In genomic region chr2:231413921-231414476, GRCh38 we compare ENCODE assay signal across 25 cellular contexts. TPM values are rescaled to one million over a fixed set of nuclear protein-coding genes. Genes with fewer than 3 reads are reported as not detected.
DNase-seq lines count a peak whose midpoint lies in the region; ATAC-seq, FAIRE-seq and TF ChIP-seq lines count a peak whose summit lies in the region.
"Had no signal": no experiment of that assay in that cellular context is flagged by ENCODE, and none has a peak within 500 bp of the region (broad histone marks: within the 10 kb centered on the region; RNA-seq: fewer than 3 reads in every experiment).

No MANE protein-coding gene starts in this region.

- TF ChIP-seq RAD21 in H1 (IDR thresholded peaks at IDR 0.05 in 1 of 2, conservative IDR thresholded peaks at IDR 0.05 in 1 of 2; ENCODE audit: low read depth in 2 of 2, low read length in 2 of 2), result no peak

- H2AFZ ChIP-seq in H1 (ENCODE audit: low read length), result no peak overlapping the region

- H2AK5ac ChIP-seq in H1 (ENCODE audit: low read depth, low read length) (no peak overlapping the region), mesendoderm (ENCODE audit: low read length) (no peak overlapping the region)

- no peak for TF ChIP-seq EP300 in H1 (IDR thresholded peaks at IDR 0.05; ENCODE audit: borderline replicate concordance in 1 of 2, low read depth in 2 of 2, low read length in 2 of 2)

- H3K9ac ChIP-seq in HUES64 (ENCODE audit: low read depth, low read length) (no peak overlapping the region), H1 (replicated peaks in 1 of 4; ENCODE audit: extremely low read depth in 1 of 4, low read depth in 3 of 4, low read length in 3 of 4) (no peak overlapping the region), mesendoderm (ENCODE audit: low read length) (peak overlapping the region; percentile 15)

- no peak overlapping the region for H3K14ac ChIP-seq in H1 (ENCODE audit: insufficient read length)

- POLR2A ChIA-PET in H1 (lab: Charles Lee; ENCODE audit: partially characterized antibody), result interaction anchor here (0.6 to 20.1 kb wide), 12 partner anchors 8 to 187 kb away, joined by 3 to 235 read pairs (median 4); partner anchors contain the start of gene NCL

- TF ChIP-seq CTCF in H1 (IDR thresholded peaks at IDR 0.05; ENCODE audit: control extremely low read depth in 1 of 3, insufficient read depth in 1 of 3, low read depth in 1 of 3, low read length in 3 of 3), result no peak

- H3K27ac ChIP-seq in HUES64 (ENCODE audit: low read depth, low read length) (peak overlapping the region; percentile 5; the same call in 1 of the 2 replicates), H1 (ENCODE audit: low read depth, low read length) (no peak overlapping the region), mesendoderm (ENCODE audit: low read depth, low read length) (no peak overlapping the region), small intestine (ENCODE audit: low read depth in 1 of 2, low read length in 1 of 2) (peak overlapping the region; percentile 68 to 84)
- H3K27ac ChIP-seq: epithelial cell of prostate, thyroid gland had no signal

- CTCF ChIA-PET in H1 (lab: Charles Lee; ENCODE audit: partially characterized antibody), result interaction anchor here (0.6 to 32.5 kb wide), 17 partner anchors 4 to 398 kb away, joined by 3 to 617 read pairs (median 7); partner anchors contain the start of gene B3GNT7

- H3K4me2 ChIP-seq in H1 (ENCODE audit: insufficient read depth in 1 of 2, low read depth in 2 of 2, low read length in 2 of 2), result peak overlapping the region; percentile 45 to 55; a peak in 3 of 4 replicates
- H3K4me2 ChIP-seq in mesendoderm (ENCODE audit: low read length), result no peak overlapping the region

- H3K27me3 ChIP-seq in HUES64 (ENCODE audit: insufficient read depth, low read length) (no peaks in the 10 kb centered on the region; the same call in 1 of the 2 replicates), H1 (replicated peaks in 1 of 4; ENCODE audit: control insufficient read depth in 3 of 4, extremely low read depth in 1 of 4, insufficient read depth in 3 of 4, low read length in 3 of 4) (no peaks in the 10 kb centered on the region), mesendoderm (ENCODE audit: insufficient read depth, low read length, poor library complexity) (no peaks in the 10 kb centered on the region), small intestine (ENCODE audit: control insufficient read depth in 2 of 2, insufficient read depth in 2 of 2, low read length in 2 of 2) (no peaks in the 10 kb centered on the region)
- H3K27me3 ChIP-seq: thyroid gland had no signal

- H3K9me3 ChIP-seq in HUES64 (ENCODE audit: insufficient read depth, low read depth, low read length), result no peaks in the 10 kb centered on the region
- H3K9me3 ChIP-seq in H1 (ENCODE audit: insufficient read depth in 2 of 2, low read depth in 1 of 2, low read length in 1 of 2), result no peaks in the 10 kb centered on the region; a peak in 1 of 4 replicates
- H3K9me3 ChIP-seq in small intestine (ENCODE audit: control insufficient read depth, low read depth), result peaks cover 2% of the 10 kb centered on the region
- H3K9me3 ChIP-seq: thyroid gland had no signal

- H3K4ac ChIP-seq in H1 (replicated peaks; ENCODE audit: insufficient read length, low read depth, low read length) (no peak overlapping the region), mesendoderm (ENCODE audit: low read depth, low read length) (no peak overlapping the region)

- FAIRE-seq in H1 (lab: Jason Lieb, UNC) (no peak), small intestine (lab: Jason Lieb, UNC) (no peak)
- FAIRE-seq: GM12892, RCC 7860 had no signal

- TF ChIP-seq POLR2A in H1 (IDR thresholded peaks at IDR 0.05; ENCODE audit: control extremely low read depth in 1 of 2, low read depth in 2 of 2, low read length in 2 of 2), result no peak

- H2BK15ac ChIP-seq in H1 (ENCODE audit: low read length), result no peak overlapping the region
- H2BK15ac ChIP-seq in mesendoderm (replicated peaks; ENCODE audit: low read depth), result no peak overlapping the region

- peak overlapping the region; percentile 9; the same call in 1 of the 2 replicates for H2BK20ac ChIP-seq in H1 (ENCODE audit: low read length)

- no peak overlapping the region for H3K18ac ChIP-seq in H1 (ENCODE audit: extremely low read depth, low read length)
- peak overlapping the region; percentile 4 for H3K18ac ChIP-seq in mesendoderm (ENCODE audit: low read length)

- no peaks in the 10 kb centered on the region; the same call in 1 of the 2 replicates for H3K23me2 ChIP-seq in H1 (ENCODE audit: low read depth, low read length)

- no peak for ATAC-seq in GM18511 (IDR thresholded peaks at IDR 0.05; ENCODE audit: unreplicated experiment)
- ATAC-seq: activated CD8-positive, alpha-beta T cell treated with anti-CD3 and anti-CD28 coated beads for 36 hours; activated naive CD8-positive, alpha-beta T cell treated with anti-CD3 and anti-CD28 coated beads, Interleukin-2, amount 50 U/mL, for 24 hours; left ventricle myocardium superior; stimulated activated naive CD8-positive, alpha-beta T cell treated with anti-CD3 and anti-CD28 coated beads, Interleukin-15, Interleukin-2, amounts not matched to agents 100 U/mL and 50 U/mL, for 24 hours had no signal

- H3K56ac ChIP-seq in H1 (replicated peaks; ENCODE audit: insufficient read length, low read depth, low read length), result no peak overlapping the region
- peak overlapping the region; percentile 8 for H3K56ac ChIP-seq in mesendoderm (ENCODE audit: low read length)

- H4K5ac ChIP-seq in H1 (ENCODE audit: insufficient read length, low read depth, low read length), result no peak overlapping the region
- no peak overlapping the region for H4K5ac ChIP-seq in mesendoderm (ENCODE audit: low read length)

- H2BK120ac ChIP-seq in H1 (replicated peaks; ENCODE audit: low read depth, low read length), result peak overlapping the region; percentile 22
- H2BK120ac ChIP-seq in mesendoderm (ENCODE audit: low read depth, low read length), result no peak overlapping the region

- H4K8ac ChIP-seq in H1 (ENCODE audit: extremely low read depth, insufficient read depth, low read length) (no peak overlapping the region), mesendoderm (ENCODE audit: low read depth, low read length) (no peak overlapping the region)

- no peak for DNase-seq in H1 (ENCODE audit: low read depth in 1 of 2, low spot score in 2 of 2)
- DNase-seq in mesendoderm, result no peak
- peak; percentile 95 for DNase-seq in small intestine
- no peak for DNase-seq in NCI-H510A treated with DMSO at 0.1 percent for 48 hours (lab: John Stamatoyannopoulos, UW)
- no peak for DNase-seq in iPS-NIHi7 (ENCODE audit: extremely low spot score)
- DNase-seq: activated CD4-positive, CD25-positive, alpha-beta regulatory T cell treated with anti-CD3 and anti-CD28 coated beads, Interleukin-2, amount 50 U/mL, for 72 hours; activated CD8-positive, alpha-beta T cell treated with anti-CD3 and anti-CD28 coated beads for 36 hours; activated effector memory CD4-positive, alpha-beta T cell treated with Interleukin-2 at 50 U/mL for 16 hours; activated naive CD8-positive, alpha-beta T cell treated with anti-CD3 and anti-CD28 coated beads, Interleukin-2, amount 50 U/mL, for 24 hours; CD4-positive, CD25-positive, alpha-beta regulatory T cell; cerebellar nuclear complex; EL; Kasumi-1; left ventricle myocardium superior; MV-4-11; NCI-H524; stimulated activated CD4-positive, alpha-beta T cell treated with anti-CD3 and anti-CD28 coated beads, Interleukin-4, amount 100 ng/mL, for 24 hours; stimulated activated naive CD8-positive, alpha-beta T cell treated with anti-CD3 and anti-CD28 coated beads, Interleukin-15, Interleukin-2, amounts not matched to agents 100 U/mL and 50 U/mL, for 24 hours; T-helper 1 cell; thyroid gland had no signal

- H3K4me3 ChIP-seq in HUES64 (ENCODE audit: low read length) (peak overlapping the region; percentile 9; the same call in 1 of the 2 replicates), H1 (ENCODE audit: extremely low read depth in 1 of 4, insufficient read depth in 2 of 4, low read depth in 3 of 4, low read length in 4 of 4) (no peak overlapping the region), mesendoderm (ENCODE audit: low read length) (no peak overlapping the region), small intestine (ENCODE audit: low read depth in 1 of 2, low read length in 2 of 2) (no peak overlapping the region)
- H3K4me3 ChIP-seq: thyroid gland had no signal

- H2BK5ac ChIP-seq in H1 (ENCODE audit: low read depth, low read length), result peak overlapping the region; percentile 12; the same call in 1 of the 2 replicates
- H2BK5ac ChIP-seq in mesendoderm (ENCODE audit: low read length), result no peak overlapping the region

- H3K4me1 ChIP-seq in HUES64 (ENCODE audit: insufficient read depth, low read length) (peaks cover 36% of the 10 kb centered on the region), H1 (replicated peaks in 1 of 4; ENCODE audit: control insufficient read depth in 3 of 4, insufficient read depth in 4 of 4, low read length in 3 of 4) (peaks cover 14 to 29% (median 20%) of the 10 kb centered on the region in 4 experiments), mesendoderm (ENCODE audit: control insufficient read depth, low read depth, low read length) (peaks cover 9% of the 10 kb centered on the region), small intestine (ENCODE audit: control insufficient read depth in 2 of 2, insufficient read depth in 1 of 2, low read depth in 1 of 2, low read length in 1 of 2) (peaks cover 0 to 5% of the 10 kb centered on the region in 2 donors)

- H4K20me1 ChIP-seq in H1 (replicated peaks in 1 of 2; ENCODE audit: control insufficient read depth in 1 of 2, insufficient read depth in 2 of 2, low read length in 2 of 2), result no peaks in the 10 kb centered on the region

- peak overlapping the region; percentile 40; the same call in 1 of the 2 replicates for H2BK12ac ChIP-seq in H1 (ENCODE audit: low read depth, low read length)

- H3K79me1 ChIP-seq in H1 (ENCODE audit: low read depth, low read length) (no peaks in the 10 kb centered on the region), mesendoderm (ENCODE audit: low read length) (no peaks in the 10 kb centered on the region)

- H3K23ac ChIP-seq in H1 (ENCODE audit: insufficient read length), result no peak overlapping the region
- H3K23ac ChIP-seq in mesendoderm (ENCODE audit: low read length), result no peak overlapping the region

- H3K36me3 ChIP-seq in HUES64 (ENCODE audit: insufficient read depth, low read length) (no peaks in the 10 kb centered on the region), H1 (ENCODE audit: control insufficient read depth in 2 of 4, insufficient read depth in 4 of 4, low read length in 3 of 4) (no peaks in the 10 kb centered on the region), mesendoderm (ENCODE audit: control insufficient read depth, insufficient read depth, low read length) (no peaks in the 10 kb centered on the region), small intestine (ENCODE audit: control insufficient read depth in 2 of 2, insufficient read depth in 2 of 2, low read length in 2 of 2) (no peaks in the 10 kb centered on the region)
- H3K36me3 ChIP-seq: thyroid gland had no signal

- WGBS in HUES64, result 45% methylated on average over 15 of the region's 15 CpGs
- 66% methylated on average over 15 of the region's 15 CpGs; no CpG with 5 or more reads in 1 of the 2 experiments for WGBS in H1 (ENCODE audit: extremely low coverage in 1 of 2, insufficient coverage in 1 of 2, insufficient read length in 1 of 2, insufficient replicate concordance in 2 of 2, low coverage in 1 of 2, low lambda C conversion rate in 2 of 2, missing lambda C conversion rate in 1 of 2), 2 experiments
- 100% methylated on average over 2 of the region's 15 CpGs for WGBS in mesendoderm (ENCODE audit: extremely low coverage, insufficient coverage, low lambda C conversion rate)
- WGBS in small intestine, 3 donors, result 12 to 55% (median 39%) methylated on average over 15 of the region's 15 CpGs

- H3K79me2 ChIP-seq in H1 (ENCODE audit: control insufficient read depth in 1 of 2, insufficient read depth in 2 of 2, low read length in 2 of 2) (no peaks in the 10 kb centered on the region), mesendoderm (ENCODE audit: control insufficient read depth, insufficient read depth, low read length) (no peaks in the 10 kb centered on the region)

- peak overlapping the region; percentile 63 for H4K91ac ChIP-seq in H1 (replicated peaks; ENCODE audit: insufficient read length, low read length)

RNA-seq across cellular contexts. Expression of gene B3GNT7, which starts 18.5 kb away (rescaled TPM):
- polyA plus RNA-seq in HUES64 (2013, experiment 1 of 2), result 45.2 TPM
- 45.4 TPM for polyA plus RNA-seq in HUES64 (2013, experiment 2 of 2)
- total RNA-seq in H1 (2021; fragmentation: NEBNext Ultra II Directional; extraction: Animal tissue kit (Norgen Biotek cat#: 25700)), result 72.5 and 73.1 TPM in 2 replicates
- polyA plus RNA-seq in H1 (2011; rRNA removed) (26.4 and 27.7 TPM in 2 replicates), small intestine (10 to 100 TPM; 13.8 to 22.0 (median 14.5) TPM)
- polyA plus RNA-seq in H1 (2011; cell fraction: cytosol; rRNA removed), result 15.1 TPM
- polyA plus RNA-seq in H1 (2011; cell fraction: nucleus; rRNA removed), result 33.9 TPM
- 54.0 to 78.2 TPM (median 68.9 TPM) in 4 replicates for polyA plus RNA-seq in H1 (2012, experiment 1 of 2)
- 70.7 TPM for polyA plus RNA-seq in H1 (2012, experiment 2 of 2)
- 150 TPM for polyA plus RNA-seq in H1 (2013, experiment 1 of 2)
- polyA plus RNA-seq in H1 (2013, experiment 2 of 2), result 144 TPM
- 19.3 and 21.6 TPM in 2 replicates for polyA minus RNA-seq in H1 (2011; rRNA and poly(A)+ RNA removed)
- 41.2 TPM for polyA minus RNA-seq in H1 (2011; cell fraction: cytosol; rRNA and poly(A)+ RNA removed)
- polyA minus RNA-seq in H1 (2011; cell fraction: nucleus; rRNA and poly(A)+ RNA removed), result 19.9 TPM
- 121 TPM for polyA plus RNA-seq in mesendoderm (2013, experiment 1 of 2)
- 118 TPM for polyA plus RNA-seq in mesendoderm (2013, experiment 2 of 2)
- total RNA-seq: CD4-positive, CD25-positive, alpha-beta regulatory T cell had no signal
- polyA plus RNA-seq: CD4-positive, CD25-positive, alpha-beta regulatory T cell had no signal

RNA-seq across cellular contexts. Expression of gene NCL, which starts 50.3 kb away (rescaled TPM):
- 783 TPM for polyA plus RNA-seq in HUES64 (2013, experiment 1 of 2)
- 832 TPM for polyA plus RNA-seq in HUES64 (2013, experiment 2 of 2)
- total RNA-seq in H1 (2021; fragmentation: NEBNext Ultra II Directional; extraction: Animal tissue kit (Norgen Biotek cat#: 25700)), result 1,442 and 1,478 TPM in 2 replicates
- polyA plus RNA-seq in H1 (2011; rRNA removed), result 61.2 and 61.5 TPM in 2 replicates
- 262 TPM for polyA plus RNA-seq in H1 (2011; cell fraction: cytosol; rRNA removed)
- polyA plus RNA-seq in H1 (2011; cell fraction: nucleus; rRNA removed), result 125 TPM
- polyA plus RNA-seq in H1 (2012, experiment 1 of 2), result 864 to 1,058 TPM (median 903 TPM) in 4 replicates
- 81.1 TPM for polyA plus RNA-seq in H1 (2012, experiment 2 of 2)
- 607 TPM for polyA plus RNA-seq in H1 (2013, experiment 1 of 2)
- polyA plus RNA-seq in H1 (2013, experiment 2 of 2), result 625 TPM
- 73.2 and 117 TPM in 2 replicates for polyA minus RNA-seq in H1 (2011; rRNA and poly(A)+ RNA removed)
- 146 TPM for polyA minus RNA-seq in H1 (2011; cell fraction: cytosol; rRNA and poly(A)+ RNA removed)
- polyA minus RNA-seq in H1 (2011; cell fraction: nucleus; rRNA and poly(A)+ RNA removed), result 137 TPM
- polyA plus RNA-seq in mesendoderm (2013, experiment 1 of 2), result 1,036 TPM
- polyA plus RNA-seq in mesendoderm (2013, experiment 2 of 2), result 1,059 TPM
- polyA plus RNA-seq in small intestine, result 100 to 1,000 TPM in 2 of 3 donors, 10 to 100 TPM in 1; 89.2 to 260 (median 123) TPM

Comparison
In these comparisons a context has a peak if more than half of its experiments do, and no peak if none do; other contexts are left out.
1. H3K27ac ChIP-seq: peak in HUES64 (single experiment) and small intestine (2 of 2); none in H1 (single experiment) and mesendoderm (single experiment).